1 cellular context compared by ENCODE assay signal in the genomic region with DNA sequence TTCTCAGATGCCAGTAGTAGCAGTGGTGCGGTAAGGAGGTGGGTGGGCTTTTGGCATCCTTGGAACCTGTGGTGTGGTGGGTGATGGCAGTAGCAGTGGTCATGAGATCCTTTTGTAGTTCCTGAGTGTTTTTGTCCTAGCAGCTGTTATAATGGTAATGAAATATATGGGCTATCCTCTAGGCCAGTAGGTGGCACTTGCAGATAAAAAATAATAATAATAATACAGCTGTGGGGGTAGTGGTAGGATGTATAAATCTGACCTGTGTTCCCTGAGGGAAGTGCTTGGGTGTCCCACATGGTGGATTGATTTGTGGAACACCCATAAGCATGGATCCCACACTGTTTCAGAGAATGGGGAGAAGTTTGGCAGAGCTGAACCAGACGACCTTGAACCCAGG.
TF ChIP-seq lines count a peak whose summit lies in the region.

No MANE protein-coding gene starts in this region.

TF ChIP-seq in GM23338, 12 proteins besides CTCF, POLR2A, EP300 and RAD21 (continued from another document):
- TF ChIP-seq ZNF462 (CRISPR knock-in tag; IDR thresholded peaks at IDR 0.05) (no peak), ZNF331 (CRISPR knock-in tag; IDR thresholded peaks at IDR 0.05; ENCODE audit: low read depth) (no peak), JUNB (IDR thresholded peaks at IDR 0.05; ENCODE audit: unreplicated experiment) (no peak), REST (IDR thresholded peaks at IDR 0.05; ENCODE audit: unreplicated experiment) (no peak), EZH2phosphoT487 (IDR thresholded peaks at IDR 0.05; ENCODE audit: unreplicated experiment) (no peak), ZNF114 (CRISPR knock-in tag; IDR thresholded peaks at IDR 0.05) (no peak), CREB1 (CRISPR knock-in tag; IDR thresholded peaks at IDR 0.05; ENCODE audit: low read depth) (no peak), EZH2 (IDR thresholded peaks at IDR 0.05; ENCODE audit: low read depth, unreplicated experiment) (no peak), POLR2AphosphoS5 (IDR thresholded peaks at IDR 0.05; ENCODE audit: low read depth) (no peak)
